22 cellular contexts compared by ENCODE assay signal in the genomic region with DNA sequence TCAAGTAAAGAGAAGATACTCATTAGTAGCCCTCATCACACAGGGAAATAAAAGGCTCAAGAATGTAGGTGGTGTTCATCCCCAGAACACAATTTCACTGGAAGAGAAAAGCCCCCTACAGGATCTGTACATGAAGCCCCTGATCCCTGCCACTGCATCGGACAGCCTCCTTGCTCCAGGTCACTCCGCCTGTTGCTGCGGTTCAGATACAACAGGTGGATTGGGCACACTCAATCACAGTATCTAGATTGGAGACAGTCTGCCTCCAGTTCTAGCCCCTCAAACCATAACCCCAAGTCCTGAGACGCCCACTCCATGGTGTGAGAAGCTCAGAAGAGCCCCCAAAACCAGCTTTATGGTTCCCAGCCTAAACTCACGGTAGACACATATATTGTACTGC. TPM values are rescaled to one million over a fixed set of nuclear protein-coding genes. Genes with fewer than 3 reads are reported as not detected.
A peak's percentile ranks its signal among the peaks of the same experiment; 100 is the strongest.
DNase-seq lines count a peak whose midpoint lies in the region; FAIRE-seq and TF ChIP-seq lines count a peak whose summit lies in the region.
"Had no signal": no experiment of that assay in that cellular context is flagged by ENCODE, and none has a peak within 500 bp of the region (broad histone marks: within the 10 kb centered on the region; RNA-seq: fewer than 3 reads in every experiment).

No MANE protein-coding gene starts in this region.

- no peak overlapping the region for H2BK20ac ChIP-seq in H1 (ENCODE audit: low read length)

- H2BK12ac ChIP-seq in H1 (ENCODE audit: low read depth, low read length): no peak overlapping the region

- no peak overlapping the region for H3K27ac ChIP-seq in left ventricle myocardium inferior (replicated peaks)
- no peak overlapping the region for H3K27ac ChIP-seq in H1 (ENCODE audit: low read depth, low read length)
- H3K27ac ChIP-seq in stomach: no peak overlapping the region
- H3K27ac ChIP-seq: A549, GM23248 had no signal

- no peak overlapping the region for H3K14ac ChIP-seq in H1 (ENCODE audit: insufficient read length)

- no peak overlapping the region for H4K5ac ChIP-seq in H1 (ENCODE audit: insufficient read length, low read depth, low read length)

- H3K4me3 ChIP-seq in left ventricle myocardium inferior: no peak overlapping the region
- no peak overlapping the region for H3K4me3 ChIP-seq in H1 (ENCODE audit: extremely low read depth in 1 of 4, insufficient read depth in 2 of 4, low read depth in 3 of 4, low read length in 4 of 4)
- no peak overlapping the region for H3K4me3 ChIP-seq in stomach
- H3K4me3 ChIP-seq: A549, GM23248, HAP-1 had no signal

- no peaks in the 10 kb centered on the region for H3K23me2 ChIP-seq in H1 (ENCODE audit: low read depth, low read length)

- POLR2A ChIA-PET in H1 (lab: Charles Lee; ENCODE audit: partially characterized antibody): interaction anchor here (0.9 to 1.8 kb wide), 2 partner anchors 10 to 12 kb away, joined by 3 to 5 read pairs; no protein-coding TSS in a partner anchor

- no peak overlapping the region for H3K56ac ChIP-seq in H1 (replicated peaks; ENCODE audit: insufficient read length, low read depth, low read length)

- CTCF ChIA-PET in H1 (lab: Charles Lee; ENCODE audit: partially characterized antibody): interaction anchor here (1.8 to 35.5 kb wide), 4 partner anchors 12 to 52 kb away, joined by 5 to 696 read pairs (median 67); no protein-coding TSS in a partner anchor

- TF ChIP-seq CTCF in left ventricle myocardium inferior (IDR thresholded peaks at IDR 0.05; ENCODE audit: borderline replicate concordance): no peak
- TF ChIP-seq CTCF in H1 (IDR thresholded peaks at IDR 0.05; ENCODE audit: control extremely low read depth in 1 of 3, insufficient read depth in 1 of 3, low read depth in 1 of 3, low read length in 3 of 3): no peak
- no peak for TF ChIP-seq CTCF in stomach (IDR thresholded peaks at IDR 0.05)

- H2AFZ ChIP-seq in H1 (ENCODE audit: low read length): no peak overlapping the region
- H2AFZ ChIP-seq: GM23248 had no signal

- no peaks in the 10 kb centered on the region for H3K79me2 ChIP-seq in H1 (ENCODE audit: control insufficient read depth in 1 of 2, insufficient read depth in 2 of 2, low read length in 2 of 2)

- no peaks in the 10 kb centered on the region for H4K20me1 ChIP-seq in H1 (replicated peaks in 1 of 2; ENCODE audit: control insufficient read depth in 1 of 2, insufficient read depth in 2 of 2, low read length in 2 of 2)

- H3K4ac ChIP-seq in H1 (replicated peaks; ENCODE audit: insufficient read length, low read depth, low read length): no peak overlapping the region

- H3K9me3 ChIP-seq in left ventricle myocardium inferior (replicated peaks) (no peaks in the 10 kb centered on the region), H1 (ENCODE audit: insufficient read depth in 2 of 2, low read depth in 1 of 2, low read length in 1 of 2) (no peaks in the 10 kb centered on the region), stomach (no peaks in the 10 kb centered on the region)
- H3K9me3 ChIP-seq: A549, Caco-2, HAP-1 had no signal

- no peak overlapping the region for H3K9ac ChIP-seq in H1 (replicated peaks in 1 of 4; ENCODE audit: extremely low read depth in 1 of 4, low read depth in 3 of 4, low read length in 3 of 4)
- H3K9ac ChIP-seq: GM23248 had no signal

- H4K91ac ChIP-seq in H1 (replicated peaks; ENCODE audit: insufficient read length, low read length): no peak overlapping the region

- H2BK5ac ChIP-seq in H1 (ENCODE audit: low read depth, low read length): no peak overlapping the region

- H4K8ac ChIP-seq in H1 (ENCODE audit: extremely low read depth, insufficient read depth, low read length): no peak overlapping the region

- H3K18ac ChIP-seq in H1 (ENCODE audit: extremely low read depth, low read length): no peak overlapping the region

- H3K23ac ChIP-seq in H1 (ENCODE audit: insufficient read length): no peak overlapping the region

- H2BK120ac ChIP-seq in H1 (replicated peaks; ENCODE audit: low read depth, low read length): no peak overlapping the region

- no peak for FAIRE-seq in H1 (lab: Jason Lieb, UNC)
- FAIRE-seq: A549, G401.6, GM19239 had no signal

- TF ChIP-seq EP300 in H1 (IDR thresholded peaks at IDR 0.05; ENCODE audit: borderline replicate concordance in 1 of 2, low read depth in 2 of 2, low read length in 2 of 2) (no peak), stomach (IDR thresholded peaks at IDR 0.05) (no peak)

- H3K4me1 ChIP-seq in left ventricle myocardium inferior (no peaks in the 10 kb centered on the region), H1 (replicated peaks in 1 of 4; ENCODE audit: control insufficient read depth in 3 of 4, insufficient read depth in 4 of 4, low read length in 3 of 4) (no peaks in the 10 kb centered on the region), stomach (peaks cover 6 to 32% (median 17%) of the 10 kb centered on the region in 4 donors)
- H3K4me1 ChIP-seq: HAP-1 had no signal

- WGBS in H1 (ENCODE audit: extremely low coverage in 1 of 2, insufficient coverage in 1 of 2, insufficient read length in 1 of 2, insufficient replicate concordance in 2 of 2, low coverage in 1 of 2, low lambda C conversion rate in 2 of 2, missing lambda C conversion rate in 1 of 2), 2 experiments: 88% methylated on average over 5 of the region's 5 CpGs; no CpG with 5 or more reads in 1 of the 2 experiments
- WGBS in stomach, 5 donors: 76 to 86% (median 82%) methylated on average over 5 of the region's 5 CpGs

- DNase-seq in cardiac septum (ENCODE audit: low spot score) (peak; percentile 27), left ventricle myocardium inferior (no peak), H1 (ENCODE audit: low read depth in 1 of 2, low spot score in 2 of 2) (no peak), stomach (peak; percentile 13), NCI-H2227 (lab: John Stamatoyannopoulos, UW; ENCODE audit: unreplicated experiment) (no peak), NCI-H526 (lab: John Stamatoyannopoulos, UW) (no peak)
- DNase-seq: 8988T; ACHN; AML-193; C1 segment of cervical spinal cord; Caco-2; CD4-positive, CD25-positive, alpha-beta regulatory T cell; CD8-positive, alpha-beta T cell; DMS153; DND-41 had no signal

- no peak for TF ChIP-seq RAD21 in H1 (IDR thresholded peaks at IDR 0.05 in 1 of 2, conservative IDR thresholded peaks at IDR 0.05 in 1 of 2; ENCODE audit: low read depth in 2 of 2, low read length in 2 of 2)

- intact Hi-C loops in cardiac septum (cut with DNase I) (no loop called here), left ventricle myocardium inferior (cut with micrococcal nuclease) (no loop called here), stomach (cut with DNase I; ENCODE audit: low total_unique reads) (no loop called here)

- no peaks in the 10 kb centered on the region for H3K79me1 ChIP-seq in H1 (ENCODE audit: low read depth, low read length)

- H3K27me3 ChIP-seq in left ventricle myocardium inferior (ENCODE audit: low read depth) (peaks cover 30% of the 10 kb centered on the region), H1 (replicated peaks in 1 of 4; ENCODE audit: control insufficient read depth in 3 of 4, extremely low read depth in 1 of 4, insufficient read depth in 3 of 4, low read length in 3 of 4) (no peaks in the 10 kb centered on the region; a peak in 1 of 7 replicates), stomach (peaks cover 0 to 8% (median 0%) of the 10 kb centered on the region in 3 donors)

- no peak overlapping the region for H2BK15ac ChIP-seq in H1 (ENCODE audit: low read length)

- no peak overlapping the region for H3K4me2 ChIP-seq in H1 (ENCODE audit: insufficient read depth in 1 of 2, low read depth in 2 of 2, low read length in 2 of 2)
- H3K4me2 ChIP-seq: A549 had no signal

- TF ChIP-seq POLR2A in H1 (IDR thresholded peaks at IDR 0.05; ENCODE audit: control extremely low read depth in 1 of 2, low read depth in 2 of 2, low read length in 2 of 2) (no peak), stomach (IDR thresholded peaks at IDR 0.05) (no peak)

- no peak overlapping the region for H2AK5ac ChIP-seq in H1 (ENCODE audit: low read depth, low read length)

- H3K36me3 ChIP-seq in left ventricle myocardium inferior: no peaks in the 10 kb centered on the region
- H3K36me3 ChIP-seq in H1 (ENCODE audit: control insufficient read depth in 2 of 4, insufficient read depth in 4 of 4, low read length in 3 of 4): no peaks in the 10 kb centered on the region
- no peaks in the 10 kb centered on the region for H3K36me3 ChIP-seq in stomach
- H3K36me3 ChIP-seq: HAP-1 had no signal

RNA-seq across cellular contexts. Expression of gene SLAMF9, which starts 1.1 kb away (rescaled TPM):
- total RNA-seq in cardiac septum (not detected), left ventricle myocardium inferior (not detected), stomach (not detected)
- total RNA-seq in H1 (2021; fragmentation: NEBNext Ultra II Directional; extraction: Animal tissue kit (Norgen Biotek cat#: 25700)): not detected in 2 replicates
- polyA plus RNA-seq in H1 (2011; rRNA removed) (not detected in 2 replicates), stomach (under 1 TPM in 1 of 3 donors, not detected in 2; 0.87 TPM)
- not detected for polyA plus RNA-seq in H1 (2011; cell fraction: cytosol; rRNA removed)
- not detected for polyA plus RNA-seq in H1 (2011; cell fraction: nucleus; rRNA removed)
- not detected in 4 replicates for polyA plus RNA-seq in H1 (2012, experiment 1 of 2)
- polyA plus RNA-seq in H1 (2012, experiment 2 of 2): not detected
- polyA plus RNA-seq in H1 (2013, experiment 1 of 2): not detected
- polyA plus RNA-seq in H1 (2013, experiment 2 of 2): not detected
- polyA minus RNA-seq in H1 (2011; rRNA and poly(A)+ RNA removed): not detected in 2 replicates
- not detected for polyA minus RNA-seq in H1 (2011; cell fraction: cytosol; rRNA and poly(A)+ RNA removed)
- polyA minus RNA-seq in H1 (2011; cell fraction: nucleus; rRNA and poly(A)+ RNA removed): not detected
- total RNA-seq: CD4-positive, CD25-positive, alpha-beta regulatory T cell; CD8-positive, alpha-beta T cell; GM23248; H4 had no signal
- polyA plus RNA-seq: BJ; CD4-positive, CD25-positive, alpha-beta regulatory T cell had no signal

RNA-seq across cellular contexts. Expression of gene IGSF9, which starts 7.5 kb away (rescaled TPM):
- not detected for total RNA-seq in cardiac septum
- total RNA-seq in left ventricle myocardium inferior: 0.25 TPM
- total RNA-seq in H1 (2021; fragmentation: NEBNext Ultra II Directional; extraction: Animal tissue kit (Norgen Biotek cat#: 25700)): 28.1 and 29.2 TPM in 2 replicates
- 10.9 and 22.5 TPM in 2 replicates for polyA plus RNA-seq in H1 (2011; rRNA removed)
- polyA plus RNA-seq in H1 (2011; cell fraction: cytosol; rRNA removed): 12.7 TPM
- polyA plus RNA-seq in H1 (2011; cell fraction: nucleus; rRNA removed): 51.2 TPM
- polyA plus RNA-seq in H1 (2012, experiment 1 of 2): 15.9 to 25.3 TPM (median 21.2 TPM) in 4 replicates
- polyA plus RNA-seq in H1 (2012, experiment 2 of 2): 18.7 TPM
- 20.9 TPM for polyA plus RNA-seq in H1 (2013, experiment 1 of 2)
- polyA plus RNA-seq in H1 (2013, experiment 2 of 2): 19.7 TPM
- 6.2 and 8.0 TPM in 2 replicates for polyA minus RNA-seq in H1 (2011; rRNA and poly(A)+ RNA removed)
- 10.9 TPM for polyA minus RNA-seq in H1 (2011; cell fraction: cytosol; rRNA and poly(A)+ RNA removed)
- polyA minus RNA-seq in H1 (2011; cell fraction: nucleus; rRNA and poly(A)+ RNA removed): 11.3 TPM
- total RNA-seq in stomach: 10 to 100 TPM in 3 of 5 donors, 1 to 10 TPM in 2; 4.9 to 36.2 (median 15.6) TPM
- 1 to 10 TPM; 2.0 to 8.2 (median 7.3) TPM for polyA plus RNA-seq in stomach
- total RNA-seq: CD4-positive, CD25-positive, alpha-beta regulatory T cell; CD8-positive, alpha-beta T cell; GM23248 had no signal
- polyA plus RNA-seq: BJ had no signal

RNA-seq across cellular contexts. Expression of gene TAGLN2, which starts 27.6 kb away (rescaled TPM):
- total RNA-seq in cardiac septum: 103 TPM
- 110 TPM for total RNA-seq in left ventricle myocardium inferior
- total RNA-seq in H1 (2021; fragmentation: NEBNext Ultra II Directional; extraction: Animal tissue kit (Norgen Biotek cat#: 25700)): 86.0 and 93.0 TPM in 2 replicates
- polyA plus RNA-seq in H1 (2011; rRNA removed): 114 and 142 TPM in 2 replicates
- polyA plus RNA-seq in H1 (2011; cell fraction: cytosol; rRNA removed): 93.7 TPM
- polyA plus RNA-seq in H1 (2011; cell fraction: nucleus; rRNA removed): 102 TPM
- polyA plus RNA-seq in H1 (2012, experiment 1 of 2): 81.8 to 121 TPM (median 94.5 TPM) in 4 replicates
- polyA plus RNA-seq in H1 (2012, experiment 2 of 2): 122 TPM
- 51.9 TPM for polyA plus RNA-seq in H1 (2013, experiment 1 of 2)
- polyA plus RNA-seq in H1 (2013, experiment 2 of 2): 53.4 TPM
- 38.3 and 40.1 TPM in 2 replicates for polyA minus RNA-seq in H1 (2011; rRNA and poly(A)+ RNA removed)
- polyA minus RNA-seq in H1 (2011; cell fraction: cytosol; rRNA and poly(A)+ RNA removed): 29.8 TPM
- 23.9 TPM for polyA minus RNA-seq in H1 (2011; cell fraction: nucleus; rRNA and poly(A)+ RNA removed)
- 100 to 1,000 TPM in 4 of 5 donors, 10 to 100 TPM in 1; 49.0 to 445 (median 239) TPM for total RNA-seq in stomach
- 1,000 to 10,000 TPM in 1 of 3 donors, 100 to 1,000 TPM in 2; 306 to 1,290 (median 583) TPM for polyA plus RNA-seq in stomach

RNA-seq across cellular contexts. Expression of gene CFAP45, which starts 53.0 kb away (rescaled TPM):
- 0.32 TPM for total RNA-seq in cardiac septum
- total RNA-seq in left ventricle myocardium inferior: 1.1 TPM
- total RNA-seq in H1 (2021; fragmentation: NEBNext Ultra II Directional; extraction: Animal tissue kit (Norgen Biotek cat#: 25700)): not detected in 2 replicates
- 0.05 and 0.11 TPM in 2 replicates for polyA plus RNA-seq in H1 (2011; rRNA removed)
- 0.45 TPM for polyA plus RNA-seq in H1 (2011; cell fraction: cytosol; rRNA removed)
- polyA plus RNA-seq in H1 (2011; cell fraction: nucleus; rRNA removed): 0.16 TPM
- polyA plus RNA-seq in H1 (2012, experiment 1 of 2): 0.16 to 0.64 TPM (median 0.36 TPM) in 4 replicates
- 0.31 TPM for polyA plus RNA-seq in H1 (2012, experiment 2 of 2)
- 0.30 TPM for polyA plus RNA-seq in H1 (2013, experiment 1 of 2)
- polyA plus RNA-seq in H1 (2013, experiment 2 of 2): 0.31 TPM
- polyA minus RNA-seq in H1 (2011; rRNA and poly(A)+ RNA removed): not detected in 2 replicates
- not detected for polyA minus RNA-seq in H1 (2011; cell fraction: cytosol; rRNA and poly(A)+ RNA removed)
- polyA minus RNA-seq in H1 (2011; cell fraction: nucleus; rRNA and poly(A)+ RNA removed): not detected
- 1 to 10 TPM in 1 of 5 donors, under 1 TPM in 1, not detected in 3; 0.73 to 1.0 TPM for total RNA-seq in stomach
- polyA plus RNA-seq in stomach: under 1 TPM in 2 of 3 donors, not detected in 1; 0.30 to 0.31 TPM
- total RNA-seq: GM23248 had no signal

Comparison
In these comparisons a context has a peak if more than half of its experiments do, and no peak if none do; other contexts are left out.
1. DNase-seq: peak in cardiac septum (single experiment) and stomach (single experiment); none in left ventricle myocardium inferior (single experiment), H1 (0 of 2), NCI-H2227 (single experiment) and NCI-H526 (0 of 2).